ENCODE assay signal across 19 cellular contexts in genomic region chrX:310621-311155, GRCh38. TPM values are rescaled to one million over a fixed set of nuclear protein-coding genes. Genes with fewer than 3 reads are reported as not detected.
A peak's percentile ranks its signal among the peaks of the same experiment; 100 is the strongest.
DNase-seq lines count a peak whose midpoint lies in the region; ATAC-seq, FAIRE-seq and TF ChIP-seq lines count a peak whose summit lies in the region.
"Had no signal": no experiment of that assay in that cellular context is flagged by ENCODE, and none has a peak within 500 bp of the region (broad histone marks: within the 10 kb centered on the region; RNA-seq: fewer than 3 reads in every experiment).

No MANE protein-coding gene starts in this region.

- WGBS in tibial nerve, 2 donors, result 93% methylated on average over 19 to 22 of the region's 25 CpGs

- H3K4me1 ChIP-seq in left ventricle myocardium inferior (no peaks in the 10 kb centered on the region), kidney (ENCODE audit: control insufficient read depth in 1 of 2, insufficient read depth in 1 of 2, low read depth in 1 of 2, low read length in 2 of 2) (no peaks in the 10 kb centered on the region), upper lobe of right lung (no peaks in the 10 kb centered on the region), tibial nerve (no peaks in the 10 kb centered on the region)
- H3K4me1 ChIP-seq: A549 had no signal

- intact Hi-C loops in Right ventricle myocardium superior (cut with DNase I) (no loop called here), left ventricle myocardium inferior (cut with micrococcal nuclease) (no loop called here), kidney (cut with DNase I) (no loop called here), posterior cingulate gyrus (cut with DNase I) (no loop called here), upper lobe of right lung (cut with DNase I) (no loop called here)

- no peak for TF ChIP-seq CTCF in left ventricle myocardium inferior (IDR thresholded peaks at IDR 0.05; ENCODE audit: borderline replicate concordance)
- no peak for TF ChIP-seq CTCF in kidney (IDR thresholded peaks at IDR 0.05; ENCODE audit: borderline replicate concordance, extremely low read depth, insufficient read depth)
- no peak for TF ChIP-seq CTCF in upper lobe of right lung (IDR thresholded peaks at IDR 0.05)
- TF ChIP-seq CTCF in tibial nerve (IDR thresholded peaks at IDR 0.05), result no peak

- H3K27me3 ChIP-seq in left ventricle myocardium inferior (ENCODE audit: low read depth), result no peaks in the 10 kb centered on the region
- no peaks in the 10 kb centered on the region for H3K27me3 ChIP-seq in upper lobe of right lung
- H3K27me3 ChIP-seq in tibial nerve, result no peaks in the 10 kb centered on the region

- ATAC-seq in Right ventricle myocardium superior (ENCODE audit: poor library complexity) (no peak), upper lobe of right lung (no peak)
- ATAC-seq: K562, PC-3 had no signal

- DNase-seq in Right ventricle myocardium superior (peak; percentile 20), left ventricle myocardium inferior (no peak), kidney (peak; percentile 53), posterior cingulate gyrus (peak in 6 of 10 donors; percentile 5 to 75 (median 38)), upper lobe of right lung (peak; percentile 53), HK-2 (ENCODE audit: unreplicated experiment) (no peak), tibial nerve (ENCODE audit: low spot score in 2 of 2) (no peak)
- DNase-seq: C1 segment of cervical spinal cord, DMS 273 treated with DMSO at 0.1 percent for 48 hours, GOT3, NCI-H1436, NCI-H2029, NCI-H2171 treated with DMSO at 0.1 percent for 48 hours, NCI-H446 treated with DMSO at 0.1 percent for 48 hours, NCI-H748 treated with DMSO at 0.1 percent for 48 hours, PC-3 had no signal

- H3K4me3 ChIP-seq in left ventricle myocardium inferior (no peak overlapping the region), kidney (ENCODE audit: low read length in 2 of 2) (no peak overlapping the region), upper lobe of right lung (no peak overlapping the region), tibial nerve (no peak overlapping the region)
- H3K4me3 ChIP-seq: A549, K562 had no signal

- peaks cover 85% of the 10 kb centered on the region for H3K36me3 ChIP-seq in left ventricle myocardium inferior
- peaks cover 28 to 35% of the 10 kb centered on the region in 2 donors for H3K36me3 ChIP-seq in kidney (ENCODE audit: control insufficient read depth in 1 of 2, insufficient read depth in 2 of 2, low read length in 2 of 2)
- peaks cover 83% of the 10 kb centered on the region for H3K36me3 ChIP-seq in upper lobe of right lung
- peaks cover 16 to 95% (median 25%) of the 10 kb centered on the region in 3 donors for H3K36me3 ChIP-seq in tibial nerve

- no peak overlapping the region for H3K9ac ChIP-seq in kidney (ENCODE audit: low read length in 2 of 2)

- H3K27ac ChIP-seq in left ventricle myocardium inferior (replicated peaks), result no peak overlapping the region
- no peak overlapping the region for H3K27ac ChIP-seq in kidney (ENCODE audit: low read depth in 2 of 2, low read length in 2 of 2)
- no peak overlapping the region for H3K27ac ChIP-seq in upper lobe of right lung
- H3K27ac ChIP-seq in tibial nerve, result no peak overlapping the region
- H3K27ac ChIP-seq: A549, RWPE1 had no signal

- TF ChIP-seq POLR2A in tibial nerve (IDR thresholded peaks at IDR 0.05), result no peak

- TF ChIP-seq EP300 in tibial nerve (IDR thresholded peaks at IDR 0.05), result no peak

- FAIRE-seq in kidney (lab: Jason Lieb, UNC), result no peak
- FAIRE-seq: A549, K562 had no signal

- H3K9me3 ChIP-seq in left ventricle myocardium inferior (replicated peaks), result no peaks in the 10 kb centered on the region
- no peaks in the 10 kb centered on the region for H3K9me3 ChIP-seq in kidney (ENCODE audit: control insufficient read depth in 1 of 2, low read length in 2 of 2)
- no peaks in the 10 kb centered on the region for H3K9me3 ChIP-seq in upper lobe of right lung
- H3K9me3 ChIP-seq in tibial nerve, result peaks cover 0 to 3% (median 0%) of the 10 kb centered on the region in 4 donors
- H3K9me3 ChIP-seq: A549 had no signal

RNA-seq across cellular contexts. Expression of gene GTPBP6, which starts 7.9 kb away (rescaled TPM):
- 50.8 TPM for total RNA-seq in Right ventricle myocardium superior
- total RNA-seq in left ventricle myocardium inferior, result 51.1 TPM
- total RNA-seq in kidney, result 50.1 TPM
- 61.9 TPM for polyA plus RNA-seq in kidney (ENCODE audit: insufficient read depth, low read depth, low replicate concordance)
- 55.1 TPM for total RNA-seq in upper lobe of right lung
- total RNA-seq in tibial nerve, result 10 to 100 TPM; 39.3 to 84.1 (median 56.3) TPM

RNA-seq across cellular contexts. Expression of gene PLCXD1, which starts 29.5 kb away (rescaled TPM):
- total RNA-seq in Right ventricle myocardium superior (5.1 TPM), left ventricle myocardium inferior (4.0 TPM), kidney (11.0 TPM), upper lobe of right lung (34.4 TPM), tibial nerve (10 to 100 TPM in 2 of 4 donors, 1 to 10 TPM in 2; 5.7 to 18.8 (median 9.2) TPM)
- 4.9 TPM for polyA plus RNA-seq in kidney (ENCODE audit: insufficient read depth, low read depth, low replicate concordance)

Comparison
In these comparisons a context has a peak if more than half of its experiments do, and no peak if none do; other contexts are left out.
1. DNase-seq: peak in Right ventricle myocardium superior (single experiment), kidney (single experiment), posterior cingulate gyrus (6 of 10) and upper lobe of right lung (single experiment); none in left ventricle myocardium inferior (single experiment), HK-2 (single experiment) and tibial nerve (0 of 2).